Comparison of ENCODE assay signal across 8 cellular contexts in genomic region chr20:18566892-18567738, GRCh38. TPM values are rescaled to one million over a fixed set of nuclear protein-coding genes. Genes with fewer than 3 reads are reported as not detected.
DNase-seq lines count a peak whose midpoint lies in the region; ATAC-seq and TF ChIP-seq lines count a peak whose summit lies in the region.

Gene SMIM26, plus strand, starts transcription at chr20:18567432. Its CDS starts 47 bp downstream, at chr20:18567479.

- H2BK15ac ChIP-seq in IMR-90 (ENCODE audit: low read depth, low read length) = no peak within 1 kb of the TSS; the same call in 2 of the 3 replicates

- H4K5ac ChIP-seq in IMR-90 (ENCODE audit: low read depth, low read length) = peak within 1 kb of the TSS; percentile 99

- peak within 1 kb of the TSS; percentile 84 for H3K4me2 ChIP-seq in IMR-90 (ENCODE audit: low read depth, low read length)

- H2BK20ac ChIP-seq in IMR-90 (ENCODE audit: low read depth, low read length) = no peak within 1 kb of the TSS

- ATAC-seq in GM21528 (IDR thresholded peaks at IDR 0.05; ENCODE audit: low FRiP score, unreplicated experiment) (peak; percentile 97), IMR-90 (ENCODE audit: low read depth) (peak; percentile 98), mucosa of descending colon (peak; percentile 100)

- peak within 1 kb of the TSS; percentile 72; the same call in 1 of the 2 replicates for H2AK5ac ChIP-seq in IMR-90 (ENCODE audit: low read depth, low read length)

- no peaks in the 10 kb centered on the region for H3K9me3 ChIP-seq in IMR-90 (ENCODE audit: control insufficient read depth, insufficient read depth, low read length)
- H3K9me3 ChIP-seq in mucosa of descending colon = no peaks in the 10 kb centered on the region

- H4K20me1 ChIP-seq in IMR-90 (ENCODE audit: insufficient read depth, low read length) = no peaks in the 10 kb centered on the region

- peak within 1 kb of the TSS; percentile 90 for H4K91ac ChIP-seq in IMR-90 (ENCODE audit: insufficient read depth, low read depth, low read length)

- H3K4me3 ChIP-seq in IMR-90 (ENCODE audit: insufficient read depth, low read depth, low read length) = peak within 1 kb of the TSS; percentile 97
- peak within 1 kb of the TSS; percentile 86 for H3K4me3 ChIP-seq in epithelial cell of esophagus (ENCODE audit: low read length)
- H3K4me3 ChIP-seq in mucosa of descending colon = peak within 1 kb of the TSS; percentile 35

- peak within 1 kb of the TSS; percentile 97 for H2AFZ ChIP-seq in IMR-90 (replicated peaks; ENCODE audit: low read length, poor library complexity)

- WGBS in IMR-90 (ENCODE audit: extremely low coverage in 2 of 2, insufficient read length in 1 of 2), 2 experiments = 1% methylated on average over 29 of the region's 51 CpGs; no CpG with 5 or more reads in 1 of the 2 experiments

- H3K9me1 ChIP-seq in IMR-90 (ENCODE audit: insufficient read depth, low read length) = peaks cover 9% of the 10 kb centered on the region

- peak within 1 kb of the TSS; percentile 97 to 98 for H4K8ac ChIP-seq in IMR-90 (ENCODE audit: low read depth in 2 of 2, low read length in 2 of 2)

- H3K27ac ChIP-seq in IMR-90 (ENCODE audit: insufficient read depth, low read length) = peak within 1 kb of the TSS; percentile 99

- H2BK5ac ChIP-seq in IMR-90 (ENCODE audit: low read depth, low read length, poor library complexity, severe bottlenecking) = peak within 1 kb of the TSS; percentile 93

- CTCF ChIA-PET in IMR-90 (lab: Yijun Ruan, JAX) = no interaction called here

- peak within 1 kb of the TSS; percentile 96 for H3K23ac ChIP-seq in IMR-90 (ENCODE audit: low read depth, low read length)

- POLR2A ChIA-PET in IMR-90 (lab: Charles Lee; ENCODE audit: unreplicated experiment) = interaction anchor here (0.6 kb wide), 1 partner anchor 18 kb away, joined by 10 read pairs; no protein-coding TSS in a partner anchor

- H3K79me1 ChIP-seq in IMR-90 (ENCODE audit: low read depth in 1 of 2, low read length in 2 of 2) = peaks cover 10 to 33% of the 10 kb centered on the region in 2 experiments

- in situ Hi-C loops in IMR-90 (cut with MboI; ENCODE audit: low sequenced_read_pairs) = no loop called here

- peak within 1 kb of the TSS; percentile 98 for H3K4ac ChIP-seq in IMR-90 (ENCODE audit: low read depth, low read length)

- no peaks in the 10 kb centered on the region for H3K27me3 ChIP-seq in IMR-90 (ENCODE audit: control insufficient read depth, insufficient read depth, low read length)

- TF ChIP-seq RAD21 in IMR-90 (IDR thresholded peaks at IDR 0.05; ENCODE audit: low read length) = no peak

- TF ChIP-seq POLR2A in IMR-90 (IDR thresholded peaks at IDR 0.05; ENCODE audit: low read depth, low read length) = peak; percentile 61; the same call in 1 of the 2 replicates

- H3K36me3 ChIP-seq in IMR-90 (ENCODE audit: control insufficient read depth, insufficient read depth, low read length) (peaks cover 8% of the 10 kb centered on the region), mucosa of descending colon (ENCODE audit: low read depth) (no peaks in the 10 kb centered on the region)

- peak within 1 kb of the TSS; percentile 97 for H3K14ac ChIP-seq in IMR-90 (replicated peaks; ENCODE audit: low read depth, low read length)

- TF ChIP-seq CTCF in IMR-90 (conservative IDR thresholded peaks at IDR 0.05; ENCODE audit: low read depth, low read length) = no peak
- TF ChIP-seq CTCF in epithelial cell of esophagus (IDR thresholded peaks at IDR 0.05; ENCODE audit: insufficient read depth, low read depth, low read length, missing control alignments) = no peak
- no peak for TF ChIP-seq CTCF in mucosa of descending colon (IDR thresholded peaks at IDR 0.05)

- H2AK9ac ChIP-seq in IMR-90 (replicated peaks; ENCODE audit: low read depth, low read length, poor library complexity) = peak within 1 kb of the TSS; percentile 48

- DNase-seq in DMS 273 (lab: John Stamatoyannopoulos, UW; ENCODE audit: unreplicated experiment) (peak; percentile 98), IMR-90 (peak; percentile 82), OCI-M1 (lab: John Stamatoyannopoulos, UW) (peak; percentile 96), activated T-cell treated with anti-CD3 and anti-CD28 coated beads for 24 hours (ENCODE audit: low read depth) (peak; percentile 89), epithelial cell of esophagus (ENCODE audit: low read depth) (peak; percentile 95), mucosa of descending colon (peak; percentile 96 to 97 (median 97))
- peak; percentile 89 for DNase-seq in stimulated activated CD8-positive, alpha-beta memory T cell treated with anti-CD3 and anti-CD28 coated beads, Interleukin-4, amount 100 ng/mL, for 24 hours (ENCODE audit: low read depth)

- H3K18ac ChIP-seq in IMR-90 (ENCODE audit: low read depth, low read length) = peak within 1 kb of the TSS; percentile 95

- H3K9ac ChIP-seq in IMR-90 (ENCODE audit: low read depth, low read length) = peak within 1 kb of the TSS; percentile 100

- BruUV-seq in IMR-90 (replicated peaks; lab: Mats Ljungman, UMichigan) = TSS peak; percentile 86

- dilution Hi-C loops in IMR-90 (cut with HindIII; ENCODE audit: low sequenced_read_pairs, unreplicated experiment) = no loop called here

- H3K4me1 ChIP-seq in IMR-90 (ENCODE audit: control insufficient read depth, insufficient read depth, low read length) (peaks cover 2% of the 10 kb centered on the region; the same call in 1 of the 2 replicates), mucosa of descending colon (ENCODE audit: low read depth) (peaks cover 6% of the 10 kb centered on the region)

- intact Hi-C loops in IMR-90 (cut with micrococcal nuclease) (no loop called here), mucosa of descending colon (cut with DNase I, micrococcal nuclease) (no loop called here)

- peak within 1 kb of the TSS; percentile 90 for H3K56ac ChIP-seq in IMR-90 (ENCODE audit: extremely low read depth, insufficient read depth, low read length)

- peak within 1 kb of the TSS; percentile 38 for H2BK120ac ChIP-seq in IMR-90 (ENCODE audit: low read depth, low read length)

TF ChIP-seq in IMR-90, 13 proteins besides CTCF, POLR2A, EP300 and RAD21:
- TF ChIP-seq USF2 (IDR thresholded peaks at IDR 0.05; ENCODE audit: low read depth, low read length) (peak; percentile 49), BHLHE40 (IDR thresholded peaks at IDR 0.05; ENCODE audit: low read depth, low read length) (no peak), MXI1 (IDR thresholded peaks at IDR 0.05; ENCODE audit: borderline replicate concordance, low read depth, low read length) (peak; percentile 28; the same call in 1 of the 2 replicates)

RNA-seq across cellular contexts. Expression of gene SMIM26, which starts in this region (rescaled TPM):
- total RNA-seq in IMR-90 (2012; rRNA removed) = 42.8 and 49.2 TPM in 2 replicates
- polyA plus RNA-seq in IMR-90 (2012; rRNA removed) = 43.2 and 45.7 TPM in 2 replicates
- 54.4 and 142 TPM in 2 replicates for polyA plus RNA-seq in IMR-90 (2012; cell fraction: cytosol; rRNA removed)
- polyA plus RNA-seq in IMR-90 (2012; cell fraction: nucleus; rRNA removed; ENCODE audit: low replicate concordance) = 11.6 and 43.1 TPM in 2 replicates
- total RNA-seq in mucosa of descending colon = 10 to 100 TPM; 55.7 to 70.1 (median 59.2) TPM

Comparison
In these comparisons a context has a peak if more than half of its experiments do, and no peak if none do; other contexts are left out.
1. Peak in every context shown above with its lines: DNase-seq, ATAC-seq, H3K4me3 ChIP-seq and H3K27ac ChIP-seq.
2. H3K4me3 ChIP-seq: peak in every context shown above with its lines; median percentile 97 in IMR-90; 86 in epithelial cell of esophagus; 35 in mucosa of descending colon.